In the genomic region with DNA sequence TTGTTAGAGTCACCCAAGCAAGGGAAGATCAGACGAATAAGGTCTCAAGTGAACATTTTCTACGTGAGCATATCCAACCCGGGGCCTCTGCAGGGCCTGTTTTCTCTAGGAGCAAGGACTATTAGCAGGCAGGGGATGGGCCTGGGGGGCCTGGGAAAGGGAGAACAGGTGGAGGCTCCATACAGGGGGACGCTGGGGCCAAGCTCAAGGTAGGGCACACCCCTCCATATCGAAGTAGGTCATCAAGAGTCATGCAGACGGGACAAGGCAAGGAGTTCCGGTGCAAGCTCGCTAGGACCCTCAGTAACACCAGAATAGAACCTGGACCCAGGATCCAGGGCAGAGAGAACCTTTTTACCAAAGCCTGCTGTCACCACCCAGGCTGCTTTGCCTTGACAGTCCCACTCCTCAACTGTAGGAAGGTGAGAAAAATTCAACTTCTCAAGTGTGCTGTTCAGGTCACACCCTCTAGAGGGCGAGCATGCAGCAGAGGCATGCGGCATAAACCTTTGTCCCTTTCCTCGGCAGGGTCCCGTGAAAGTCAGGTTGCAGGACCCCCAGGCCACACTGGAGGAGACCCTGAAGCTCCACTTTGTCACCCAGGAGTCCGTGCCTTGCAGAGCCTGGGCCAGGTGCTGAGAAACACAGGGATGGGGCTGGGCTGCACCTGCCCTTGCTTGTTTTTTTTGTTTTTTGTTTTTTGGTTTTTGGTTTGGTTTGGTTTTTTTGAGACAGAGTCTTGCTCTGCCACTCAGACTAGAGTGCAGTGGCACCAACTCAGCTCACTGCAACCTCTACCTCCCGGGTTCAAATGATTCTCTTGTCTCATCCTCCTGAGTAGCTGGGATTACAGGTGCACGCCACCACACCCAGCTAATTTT, we compare ENCODE assay signal across 7 cellular contexts. TPM values are rescaled to one million over a fixed set of nuclear protein-coding genes. Genes with fewer than 3 reads are reported as not detected.
A peak's percentile ranks its signal among the peaks of the same experiment; 100 is the strongest.
DNase-seq lines count a peak whose midpoint lies in the region; ATAC-seq and TF ChIP-seq lines count a peak whose summit lies in the region.

No MANE protein-coding gene starts in this region.

- ATAC-seq in activated CD8-positive, alpha-beta memory T cell treated with anti-CD3 and anti-CD28 coated beads, Interleukin-2, amount 10 ng/mL, durations not matched to agents 7 days and 5 days, result peak; percentile 91
- ATAC-seq in HG02981 (IDR thresholded peaks at IDR 0.05; ENCODE audit: unreplicated experiment) (no peak), GM19397 (IDR thresholded peaks at IDR 0.05; ENCODE audit: unreplicated experiment) (no peak)

- peak overlapping the region; percentile 16 for H3K27ac Mint-ChIP-seq in activated CD8-positive, alpha-beta memory T cell treated with anti-CD3 and anti-CD28 coated beads, Interleukin-2, amount 10 ng/mL, durations not matched to agents 7 days and 5 days

- no peak for DNase-seq in GM12864 (ENCODE audit: low read depth)
- peak; percentile 13 for DNase-seq in NCI-H1694 treated with DMSO at 0.1 percent for 48 hours (lab: John Stamatoyannopoulos, UW)
- peak; percentile 73 for DNase-seq in activated CD8-positive, alpha-beta memory T cell treated with anti-CD3 and anti-CD28 coated beads, Interleukin-2, amount 10 ng/mL, durations not matched to agents 7 days and 5 days
- peak; percentile 8 for DNase-seq in fibroblast of mammary gland (ENCODE audit: low read depth)
- DNase-seq in sigmoid colon, result no peak

- H3K4me3 ChIP-seq in GM12864 (ENCODE audit: low read depth, low read length) (no peak overlapping the region), fibroblast of mammary gland (ENCODE audit: control insufficient read depth, low read depth, low read length) (no peak overlapping the region), sigmoid colon (no peak overlapping the region)

- peaks cover 3% of the 10 kb centered on the region for H3K36me3 Mint-ChIP-seq in activated CD8-positive, alpha-beta memory T cell treated with anti-CD3 and anti-CD28 coated beads, Interleukin-2, amount 10 ng/mL, durations not matched to agents 7 days and 5 days

- H3K27me3 ChIP-seq in sigmoid colon, result no peaks in the 10 kb centered on the region

- WGBS in sigmoid colon, 2 donors, result 39 to 48% methylated on average over 15 of the region's 15 CpGs

- H3K4me3 Mint-ChIP-seq in activated CD8-positive, alpha-beta memory T cell treated with anti-CD3 and anti-CD28 coated beads, Interleukin-2, amount 10 ng/mL, durations not matched to agents 7 days and 5 days, result no peak overlapping the region

- no peak overlapping the region for H3K27ac ChIP-seq in sigmoid colon

- no peak for TF ChIP-seq POLR2A in sigmoid colon (IDR thresholded peaks at IDR 0.05)

- no peaks in the 10 kb centered on the region for H3K9me3 ChIP-seq in sigmoid colon

- TF ChIP-seq CTCF in GM12864 (IDR thresholded peaks at IDR 0.05; ENCODE audit: low read depth, low read length, missing control alignments), result peak; percentile 79
- peak; percentile 67 for TF ChIP-seq CTCF in fibroblast of mammary gland (conservative IDR thresholded peaks at IDR 0.05; ENCODE audit: control insufficient read depth, insufficient read depth, low read depth, low read length)
- peak; percentile 38 to 71 (median 60) for TF ChIP-seq CTCF in sigmoid colon (IDR thresholded peaks at IDR 0.05)

- no peak for TF ChIP-seq EP300 in sigmoid colon (IDR thresholded peaks at IDR 0.05)

- peaks cover 3% of the 10 kb centered on the region for H3K9me3 Mint-ChIP-seq in activated CD8-positive, alpha-beta memory T cell treated with anti-CD3 and anti-CD28 coated beads, Interleukin-2, amount 10 ng/mL, durations not matched to agents 7 days and 5 days (ENCODE audit: low read depth)

- peaks cover 12% of the 10 kb centered on the region for H3K4me1 Mint-ChIP-seq in activated CD8-positive, alpha-beta memory T cell treated with anti-CD3 and anti-CD28 coated beads, Interleukin-2, amount 10 ng/mL, durations not matched to agents 7 days and 5 days

- no peaks in the 10 kb centered on the region for H3K4me1 ChIP-seq in sigmoid colon

- intact Hi-C loops in sigmoid colon (cut with DNase I), result no loop called here

- H3K27me3 Mint-ChIP-seq in activated CD8-positive, alpha-beta memory T cell treated with anti-CD3 and anti-CD28 coated beads, Interleukin-2, amount 10 ng/mL, durations not matched to agents 7 days and 5 days, result peaks cover 25% of the 10 kb centered on the region

- no peaks in the 10 kb centered on the region for H3K36me3 ChIP-seq in sigmoid colon

- CTCF ChIA-PET in activated CD8-positive, alpha-beta memory T cell treated with anti-CD3 and anti-CD28 coated beads, Interleukin-2, amount 10 ng/mL, durations not matched to agents 7 days and 5 days (lab: Charles Lee), result interaction anchor here (1.0 to 7.7 kb wide), 15 partner anchors 10 to 215 kb away, joined by 3 to 75 read pairs (median 6); a partner anchor contains a TSS

RNA-seq across cellular contexts. Expression of a gene that starts 8.6 kb away (rescaled TPM):
- total RNA-seq in activated CD8-positive, alpha-beta memory T cell treated with anti-CD3 and anti-CD28 coated beads, Interleukin-2, amount 10 ng/mL, durations not matched to agents 7 days and 5 days, result 10 to 100 TPM; 32.8 to 82.6 TPM
- 1 to 10 TPM in 1 of 4 donors, under 1 TPM in 1, not detected in 2; 0.71 to 3.1 TPM for total RNA-seq in sigmoid colon
- 10 to 100 TPM; 13.5 to 81.6 (median 17.4) TPM for polyA plus RNA-seq in sigmoid colon

RNA-seq across cellular contexts. Expression of a gene that starts 16.1 kb away (rescaled TPM):
- total RNA-seq in activated CD8-positive, alpha-beta memory T cell treated with anti-CD3 and anti-CD28 coated beads, Interleukin-2, amount 10 ng/mL, durations not matched to agents 7 days and 5 days, result not detected
- under 1 TPM in 1 of 4 donors, not detected in 3; 0.36 TPM for total RNA-seq in sigmoid colon
- polyA plus RNA-seq in sigmoid colon, result 10 to 100 TPM in 1 of 3 donors, 1 to 10 TPM in 1, under 1 TPM in 1; 0.60 to 67.3 (median 9.0) TPM

RNA-seq across cellular contexts. Expression of a gene that starts 40.5 kb away (rescaled TPM):
- total RNA-seq in activated CD8-positive, alpha-beta memory T cell treated with anti-CD3 and anti-CD28 coated beads, Interleukin-2, amount 10 ng/mL, durations not matched to agents 7 days and 5 days, result 100 to 1,000 TPM; 147 to 176 TPM
- 10 to 100 TPM; 11.0 to 20.5 (median 15.3) TPM for total RNA-seq in sigmoid colon
- 10 to 100 TPM in 2 of 3 donors, 1 to 10 TPM in 1; 5.3 to 33.6 (median 12.0) TPM for polyA plus RNA-seq in sigmoid colon

RNA-seq across cellular contexts. Expression of a gene that starts 47.4 kb away (rescaled TPM):
- total RNA-seq in activated CD8-positive, alpha-beta memory T cell treated with anti-CD3 and anti-CD28 coated beads, Interleukin-2, amount 10 ng/mL, durations not matched to agents 7 days and 5 days, result 10 to 100 TPM; 49.8 to 69.4 TPM
- total RNA-seq in sigmoid colon, result 1 to 10 TPM in 2 of 4 donors, under 1 TPM in 2; 0.66 to 2.1 (median 1.1) TPM
- polyA plus RNA-seq in sigmoid colon, result 10 to 100 TPM in 1 of 3 donors, 1 to 10 TPM in 1, not detected in 1; 2.1 to 10.3 TPM

Comparison
In these comparisons a context has a peak if more than half of its experiments do, and no peak if none do; other contexts are left out.
1. DNase-seq: peak in NCI-H1694 treated with DMSO at 0.1 percent for 48 hours (single experiment), activated CD8-positive, alpha-beta memory T cell treated with anti-CD3 and anti-CD28 coated beads, Interleukin-2, amount 10 ng/mL, durations not matched to agents 7 days and 5 days (single experiment) and fibroblast of mammary gland (single experiment); none in GM12864 (single experiment) and sigmoid colon (single experiment).
2. RNA of a gene that starts 8.6 kb away (total RNA-seq): 32.8 to 82.6 TPM in activated CD8-positive, alpha-beta memory T cell treated with anti-CD3 and anti-CD28 coated beads, Interleukin-2, amount 10 ng/mL, durations not matched to agents 7 days and 5 days; 0.71 to 3.1 TPM in sigmoid colon; every median in the first group is over 4 times any median in the second.
3. RNA of a gene that starts 40.5 kb away (total RNA-seq): 147 to 176 TPM in activated CD8-positive, alpha-beta memory T cell treated with anti-CD3 and anti-CD28 coated beads, Interleukin-2, amount 10 ng/mL, durations not matched to agents 7 days and 5 days; 11.0 to 20.5 TPM in sigmoid colon; every median in the first group is over 4 times any median in the second.
4. Peak in every context shown above with its lines, with median percentiles within 50 percentile points of each other: CTCF ChIP-seq.